Comparison of ENCODE assay signal across 25 cellular contexts in genomic region chr18:52009958-52010357, GRCh38.
"Had no signal": no experiment of that assay in that cellular context is flagged by ENCODE, and none has a peak within 500 bp of the region (broad histone marks: within the 10 kb centered on the region; RNA-seq: fewer than 3 reads in every experiment).

No MANE protein-coding gene starts in this region.

- H3K4me1 ChIP-seq: breast epithelium, colonic mucosa had no signal

- H3K9me3 ChIP-seq: breast epithelium, colonic mucosa, MG63 had no signal

- DNase-seq: activated CD4-positive, alpha-beta T cell treated with anti-CD3 and anti-CD28 coated beads for 4 hours; activated CD8-positive, alpha-beta memory T cell treated with anti-CD3 and anti-CD28 coated beads, Interleukin-2, amount 50 U/mL, for 4 hours; activated CD8-positive, alpha-beta T cell treated with anti-CD3 and anti-CD28 coated beads for 36 hours; activated gamma-delta T cell treated with Interleukin-2 at 50 U/mL for 16 hours; activated naive CD4-positive, alpha-beta T cell treated with anti-CD3 and anti-CD28 coated beads, Interleukin-2, amount 10 ng/mL, durations not matched to agents 7 days and 5 days; activated T-cell treated with anti-CD3 and anti-CD28 coated beads, Interleukin-2, amount 50 U/mL, for 72 hours; aorta; caudate nucleus; colonic mucosa; MG63; NCI-H1092 treated with DMSO at 0.1 percent for 48 hours; NCI-H1417 treated with DMSO at 0.1 percent for 48 hours; NCI-H1694; NCI-H2029; NCI-H345; NCI-H510A; NCI-H526 treated with DMSO at 0.1 percent for 48 hours; NCI-H82; NK-92 treated with Interleukin-12 subunit alpha and Interleukin-12 subunit beta, amount 100 ng/mL, for 24 hours; PC-3; T-cell; T-helper 2 cell; WERI-Rb-1 had no signal

- H3K36me3 ChIP-seq: breast epithelium, colonic mucosa, MG63, WERI-Rb-1 had no signal

- H3K4me3 ChIP-seq: breast epithelium, colonic mucosa, MG63, SK-N-MC had no signal

- H3K27me3 ChIP-seq: breast epithelium, colonic mucosa, MG63 had no signal

- H3K27ac ChIP-seq: breast epithelium, colonic mucosa, SK-N-MC, WERI-Rb-1 had no signal
